ENCODE assay signal across 22 cellular contexts in the genomic region with DNA sequence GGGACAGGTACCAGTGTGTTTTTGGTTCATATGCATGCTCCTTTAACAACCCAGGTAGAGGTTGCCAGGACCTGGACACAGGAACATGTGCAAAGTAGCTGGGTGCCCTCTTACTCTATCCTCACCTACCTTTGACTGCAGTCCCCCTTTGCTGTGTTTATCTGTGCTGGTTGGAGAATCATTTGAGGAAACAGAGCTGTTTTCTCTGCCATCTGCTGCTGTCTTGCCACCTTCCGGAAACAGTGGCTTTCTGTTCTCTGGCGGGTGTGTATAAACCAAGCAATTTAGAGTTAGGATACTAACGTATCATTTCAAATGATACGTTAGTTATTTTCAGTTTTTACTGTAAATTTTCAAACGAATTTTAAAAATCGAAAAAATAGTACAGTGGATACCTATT.
DNase-seq lines count a peak whose midpoint lies in the region; TF ChIP-seq lines count a peak whose summit lies in the region.
"Had no signal": no experiment of that assay in that cellular context is flagged by ENCODE, and none has a peak within 500 bp of the region (broad histone marks: within the 10 kb centered on the region; RNA-seq: fewer than 3 reads in every experiment).

No MANE protein-coding gene starts in this region.

- H3F3A ChIP-seq in smooth muscle cell (ENCODE audit: low read depth): no peaks in the 10 kb centered on the region

- H3K4me3 ChIP-seq in smooth muscle cell: no peak overlapping the region
- H3K4me3 ChIP-seq: A549, GM12878, K562, MG63, SJCRH30 had no signal

- H3K36me3 ChIP-seq in smooth muscle cell (ENCODE audit: low read depth): no peaks in the 10 kb centered on the region
- H3K36me3 ChIP-seq: BE2C, MG63, SJCRH30 had no signal

- H3K9me3 ChIP-seq in smooth muscle cell (replicated peaks; ENCODE audit: low read depth): no peaks in the 10 kb centered on the region
- H3K9me3 ChIP-seq: A549, BE2C, MG63, SJCRH30 had no signal

- TF ChIP-seq CTCF in smooth muscle cell (IDR thresholded peaks at IDR 0.05; ENCODE audit: borderline replicate concordance, insufficient read depth, poor library complexity, severe bottlenecking): no peak

- H3K4me1 ChIP-seq in smooth muscle cell (ENCODE audit: low read depth): peaks cover 9% of the 10 kb centered on the region
- H3K4me1 ChIP-seq: A549 had no signal

- no peaks in the 10 kb centered on the region for H3K27me3 ChIP-seq in layer of hippocampus (ENCODE audit: control insufficient read depth, insufficient read depth, low read length)
- no peaks in the 10 kb centered on the region for H3K27me3 ChIP-seq in smooth muscle cell (ENCODE audit: low read depth)
- H3K27me3 ChIP-seq: BE2C, MG63, SJCRH30 had no signal

- peak overlapping the region; percentile 61 for H3K27ac ChIP-seq in cingulate gyrus (ENCODE audit: low read depth, low read length)
- H3K27ac ChIP-seq in layer of hippocampus (ENCODE audit: low read depth, low read length): peak overlapping the region; percentile 6
- H3K27ac ChIP-seq in smooth muscle cell (ENCODE audit: low read depth): no peak overlapping the region
- H3K27ac ChIP-seq: A549, HL-60, SJCRH30 had no signal

- DNase-seq in NCI-H69 (lab: John Stamatoyannopoulos, UW) (peak; percentile 56), smooth muscle cell (lab: John Stamatoyannopoulos, UW; ENCODE audit: unreplicated experiment) (no peak), UCSD-AML1 (lab: John Stamatoyannopoulos, UW; ENCODE audit: unreplicated experiment) (no peak), GM19240 (ENCODE audit: insufficient read length, low spot score) (no peak), mucosa of gallbladder (ENCODE audit: low spot score) (no peak)
- DNase-seq: BE2C, DMS79 treated with DMSO at 0.1 percent for 48 hours, H7, MG63, NCI-H1417 treated with DMSO at 0.1 percent for 48 hours, NCI-H187, NCI-H2107, NCI-H2227 treated with DMSO at 0.1 percent for 48 hours, NCI-H524, OCI-M1, SJCRH30 had no signal

- H2AFZ ChIP-seq in smooth muscle cell (ENCODE audit: low read depth): no peak overlapping the region

- no peak overlapping the region for H3K9ac ChIP-seq in smooth muscle cell (ENCODE audit: low read depth)

- H3K79me2 ChIP-seq in smooth muscle cell (ENCODE audit: low read depth): no peaks in the 10 kb centered on the region

- no peak overlapping the region for H3K4me2 ChIP-seq in smooth muscle cell
- H3K4me2 ChIP-seq: A549 had no signal

- no peaks in the 10 kb centered on the region for H4K20me1 ChIP-seq in smooth muscle cell (ENCODE audit: low read depth)

- whole genome bisulfite sequencing in smooth muscle cell (ENCODE audit: low lambda C conversion rate): 89% methylated on average over 6 of the region's 6 CpGs
